ENCODE assay signal across 17 cellular contexts in the genomic region with DNA sequence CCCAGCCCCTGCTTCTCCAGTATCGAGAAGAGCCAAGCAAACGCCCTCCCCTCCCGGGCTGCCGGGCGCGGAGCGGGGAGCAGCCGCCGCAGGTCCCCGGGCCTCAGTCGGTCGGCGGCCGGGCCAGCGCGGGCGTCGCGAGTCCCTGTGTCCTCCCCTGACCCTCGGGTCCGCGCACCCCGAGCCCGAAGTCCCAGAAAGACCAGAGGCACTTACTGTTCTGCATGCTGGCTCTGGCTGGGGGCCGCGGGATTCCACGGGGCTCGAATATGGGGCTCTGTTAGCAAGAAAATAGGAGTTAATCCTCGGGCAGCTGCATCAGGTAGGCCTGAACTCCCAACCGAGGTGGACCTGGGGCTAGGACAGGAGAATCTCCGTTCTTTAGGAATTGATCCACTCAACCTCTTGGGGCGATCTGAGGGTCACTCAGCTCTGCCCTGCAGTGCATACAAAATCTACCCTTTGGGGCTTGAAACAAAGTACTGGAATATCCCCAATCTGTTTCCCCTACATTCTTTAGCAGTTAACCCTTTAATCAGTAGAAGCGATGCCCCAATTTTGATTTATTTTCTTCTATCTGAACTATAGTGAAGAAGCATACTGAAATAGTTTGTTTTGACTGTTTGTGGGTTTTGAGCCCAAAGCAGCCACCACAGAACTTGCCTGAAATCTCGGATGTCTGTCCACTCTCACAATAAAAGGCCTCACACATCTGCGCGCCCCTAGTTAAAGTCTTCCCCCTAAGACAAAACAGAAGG. TPM values are rescaled to one million over a fixed set of nuclear protein-coding genes. Genes with fewer than 3 reads are reported as not detected.
DNase-seq lines count a peak whose midpoint lies in the region; ATAC-seq lines count a peak whose summit lies in the region.
"Had no signal": no experiment of that assay in that cellular context is flagged by ENCODE, and none has a peak within 500 bp of the region (broad histone marks: within the 10 kb centered on the region; RNA-seq: fewer than 3 reads in every experiment).

No MANE protein-coding gene starts in this region.

- H3K27ac Mint-ChIP-seq in T-helper 17 cell: no peak overlapping the region
- H3K27ac Mint-ChIP-seq: nephron had no signal

- H3K27me3 ChIP-seq in layer of hippocampus (ENCODE audit: control insufficient read depth, insufficient read depth, low read length): peaks cover 46% of the 10 kb centered on the region

- intact Hi-C loops in Right ventricle myocardium inferior (cut with DNase I): no loop called here
- intact Hi-C loops in cardiac septum (cut with DNase I): no loop called here

- H3K4me1 Mint-ChIP-seq in T-helper 17 cell: peaks cover 24% of the 10 kb centered on the region

- H3K27me3 Mint-ChIP-seq in T-helper 17 cell: peaks cover 75% of the 10 kb centered on the region

- H3K9me3 ChIP-seq in T-helper 17 cell (ENCODE audit: control insufficient read depth, low read length, poor library complexity, severe bottlenecking): peaks cover 3% of the 10 kb centered on the region
- H3K9me3 ChIP-seq: A549, right lobe of liver, vagina had no signal

- peak; percentile 14 for DNase-seq in Right ventricle myocardium inferior (ENCODE audit: missing footprints)
- DNase-seq in cardiac septum (ENCODE audit: low spot score): no peak
- no peak for DNase-seq in SIG-M5 treated with dmso at 0.1 percent for 504 hours (lab: John Stamatoyannopoulos, UW; ENCODE audit: unreplicated experiment)
- no peak for DNase-seq in T-helper 17 cell
- DNase-seq: activated CD4-positive, CD25-positive, alpha-beta regulatory T cell treated with anti-CD3 and anti-CD28 coated beads, Interleukin-2, amount 50 U/mL, for 72 hours; cortex of kidney; mesenchymal stem cell; NCI-H1694 treated with DMSO at 0.1 percent for 48 hours; right lobe of liver had no signal

- H3K27ac ChIP-seq in cingulate gyrus (ENCODE audit: low read depth, low read length): peak overlapping the region; percentile 72
- H3K27ac ChIP-seq in layer of hippocampus (ENCODE audit: low read depth, low read length): peak overlapping the region; percentile 57
- peak overlapping the region; percentile 17 for H3K27ac ChIP-seq in temporal lobe (ENCODE audit: low read depth, low read length)
- H3K27ac ChIP-seq: A549, right lobe of liver, vagina had no signal

- no peak for ATAC-seq in Right ventricle myocardium inferior
- ATAC-seq in GM21360 (IDR thresholded peaks at IDR 0.05; ENCODE audit: unreplicated experiment): no peak
- ATAC-seq in T-helper 17 cell: no peak
- ATAC-seq: A549, right lobe of liver had no signal

- peaks cover 12% of the 10 kb centered on the region for H3K36me3 Mint-ChIP-seq in T-helper 17 cell (ENCODE audit: low read depth)

- H3K4me3 Mint-ChIP-seq in T-helper 17 cell: no peak overlapping the region

RNA-seq across cellular contexts. Expression of a gene that starts 4.8 kb away (rescaled TPM):
- not detected for total RNA-seq in Right ventricle myocardium inferior
- 0.46 TPM for total RNA-seq in cardiac septum
- 17.0 TPM for total RNA-seq in temporal lobe
- not detected for total RNA-seq in T-helper 17 cell
- total RNA-seq: right lobe of liver; T-helper 2 cell treated with Interferon-gamma antibody and Interleukin-4, amounts not matched to agents 100 ng/mL and 5 ng/mL, for 36 hours; vagina had no signal

Comparison
In these comparisons a context has a peak if more than half of its experiments do, and no peak if none do; other contexts are left out.
1. H3K27ac ChIP-seq: peak in every context shown above with its lines; median percentile 72 in cingulate gyrus; 57 in layer of hippocampus; 17 in temporal lobe.
2. RNA of a gene that starts 4.8 kb away (total RNA-seq): 17.0 TPM in temporal lobe (single experiment); 0.46 TPM in cardiac septum (single experiment), not detected in Right ventricle myocardium inferior (single experiment) and not detected in T-helper 17 cell; every median in the first group is over 10 times any median in the second.